ENCODE assay signal across 1 cellular context in the genomic region with DNA sequence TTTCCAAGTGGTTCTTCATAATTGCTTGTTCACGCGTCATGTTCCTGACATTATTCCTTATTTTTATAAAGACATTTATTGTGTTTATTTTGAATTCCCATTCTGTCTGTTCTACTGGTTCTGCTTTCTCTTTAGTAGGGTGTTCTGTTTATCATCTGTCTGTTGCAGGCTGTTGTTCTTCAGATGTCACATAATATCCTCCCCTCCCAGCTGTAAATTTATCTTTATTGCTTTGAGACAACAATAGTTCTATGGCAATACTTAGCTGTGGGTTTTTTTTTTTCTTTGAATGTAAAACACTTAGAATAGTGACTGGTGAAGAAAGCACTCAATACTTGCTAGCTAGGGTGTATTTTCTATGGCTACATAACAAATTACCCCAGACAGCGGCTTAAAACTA.
TF ChIP-seq lines count a peak whose summit lies in the region.

No MANE protein-coding gene starts in this region.

TF ChIP-seq in HCT116, 20 proteins besides CTCF, POLR2A, EP300 and RAD21:
- TF ChIP-seq, protein P1, sequence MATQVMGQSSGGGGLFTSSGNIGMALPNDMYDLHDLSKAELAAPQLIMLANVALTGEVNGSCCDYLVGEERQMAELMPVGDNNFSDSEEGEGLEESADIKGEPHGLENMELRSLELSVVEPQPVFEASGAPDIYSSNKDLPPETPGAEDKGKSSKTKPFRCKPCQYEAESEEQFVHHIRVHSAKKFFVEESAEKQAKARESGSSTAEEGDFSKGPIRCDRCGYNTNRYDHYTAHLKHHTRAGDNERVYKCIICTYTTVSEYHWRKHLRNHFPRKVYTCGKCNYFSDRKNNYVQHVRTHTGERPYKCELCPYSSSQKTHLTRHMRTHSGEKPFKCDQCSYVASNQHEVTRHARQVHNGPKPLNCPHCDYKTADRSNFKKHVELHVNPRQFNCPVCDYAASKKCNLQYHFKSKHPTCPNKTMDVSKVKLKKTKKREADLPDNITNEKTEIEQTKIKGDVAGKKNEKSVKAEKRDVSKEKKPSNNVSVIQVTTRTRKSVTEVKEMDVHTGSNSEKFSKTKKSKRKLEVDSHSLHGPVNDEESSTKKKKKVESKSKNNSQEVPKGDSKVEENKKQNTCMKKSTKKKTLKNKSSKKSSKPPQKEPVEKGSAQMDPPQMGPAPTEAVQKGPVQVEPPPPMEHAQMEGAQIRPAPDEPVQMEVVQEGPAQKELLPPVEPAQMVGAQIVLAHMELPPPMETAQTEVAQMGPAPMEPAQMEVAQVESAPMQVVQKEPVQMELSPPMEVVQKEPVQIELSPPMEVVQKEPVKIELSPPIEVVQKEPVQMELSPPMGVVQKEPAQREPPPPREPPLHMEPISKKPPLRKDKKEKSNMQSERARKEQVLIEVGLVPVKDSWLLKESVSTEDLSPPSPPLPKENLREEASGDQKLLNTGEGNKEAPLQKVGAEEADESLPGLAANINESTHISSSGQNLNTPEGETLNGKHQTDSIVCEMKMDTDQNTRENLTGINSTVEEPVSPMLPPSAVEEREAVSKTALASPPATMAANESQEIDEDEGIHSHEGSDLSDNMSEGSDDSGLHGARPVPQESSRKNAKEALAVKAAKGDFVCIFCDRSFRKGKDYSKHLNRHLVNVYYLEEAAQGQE (IDR thresholded peaks at IDR 0.05; ENCODE audit: low read depth): no peak
- no peak for TF ChIP-seq EZH2phosphoT487 (IDR thresholded peaks at IDR 0.05; ENCODE audit: borderline replicate concordance)
- TF ChIP-seq ZNF274 (IDR thresholded peaks at IDR 0.05; ENCODE audit: low read depth, low read length): no peak
- no peak for TF ChIP-seq SP1 (IDR thresholded peaks at IDR 0.05; ENCODE audit: low read depth)
- TF ChIP-seq, protein P2, sequence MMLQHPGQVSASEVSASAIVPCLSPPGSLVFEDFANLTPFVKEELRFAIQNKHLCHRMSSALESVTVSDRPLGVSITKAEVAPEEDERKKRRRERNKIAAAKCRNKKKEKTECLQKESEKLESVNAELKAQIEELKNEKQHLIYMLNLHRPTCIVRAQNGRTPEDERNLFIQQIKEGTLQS (IDR thresholded peaks at IDR 0.05): no peak
- TF ChIP-seq CEBPB (IDR thresholded peaks at IDR 0.05; ENCODE audit: low read depth): no peak
- no peak for TF ChIP-seq TCF7L2 (IDR thresholded peaks at IDR 0.05; ENCODE audit: borderline replicate concordance, extremely low read depth, insufficient read depth, insufficient read length)
- no peak for TF ChIP-seq YY1 (IDR thresholded peaks at IDR 0.05; ENCODE audit: extremely low read depth, insufficient replicate concordance, low read depth, low read length)
- TF ChIP-seq POLR2AphosphoS5 (IDR thresholded peaks at IDR 0.05; ENCODE audit: low read depth, low read length): no peak
- TF ChIP-seq CBX3 (IDR thresholded peaks at IDR 0.05; ENCODE audit: low read depth): no peak
- TF ChIP-seq JUND (IDR thresholded peaks at IDR 0.05): no peak
- no peak for TF ChIP-seq FOSL1 (IDR thresholded peaks at IDR 0.05; ENCODE audit: low read depth)
- TF ChIP-seq EGR1 (IDR thresholded peaks at IDR 0.05; ENCODE audit: low read depth): no peak
